In genomic region chr4:15654556-15655222, GRCh38 we compare ENCODE assay signal across 8 cellular contexts. TPM values are rescaled to one million over a fixed set of nuclear protein-coding genes. Genes with fewer than 3 reads are reported as not detected.
DNase-seq lines count a peak whose midpoint lies in the region; ATAC-seq and TF ChIP-seq lines count a peak whose summit lies in the region.

No MANE protein-coding gene starts in this region.

- intact Hi-C loops in adrenal gland (cut with DNase I) (loop anchor here in 1 of 2 donors (10.0 kb wide), 1 partner anchor 420 kb away; no protein-coding TSS in a partner anchor), sciatic nerve (cut with DNase I) (no loop called here)

- POLR2A ChIA-PET in RWPE1 (lab: Yijun Ruan, JAX; ENCODE audit: low non-redundant PET), result no interaction called here

- WGBS in adrenal gland, 4 donors, result 0 to 2% (median 1%) methylated on average over 15 to 68 of the region's 68 CpGs

- TF ChIP-seq POLR2A in adrenal gland (IDR thresholded peaks at IDR 0.05), result no peak

- no peaks in the 10 kb centered on the region for H3K27me3 ChIP-seq in adrenal gland

- no peaks in the 10 kb centered on the region for H3K36me3 ChIP-seq in adrenal gland (replicated peaks in 1 of 2)

- ATAC-seq in GM18909 (IDR thresholded peaks at IDR 0.05; ENCODE audit: poor library complexity, unreplicated experiment) (peak; percentile 56), HG03139 (IDR thresholded peaks at IDR 0.05; ENCODE audit: unreplicated experiment) (peak; percentile 45), sciatic nerve (peak; percentile 48)

- H3K4me3 ChIP-seq in adrenal gland (peak overlapping the region; percentile 58 to 93 (median 76)), iPS-11a (ENCODE audit: low read depth, low read length) (peak overlapping the region; percentile 71)

- DNase-seq in Ammon's horn (ENCODE audit: low spot score), result peak; percentile 62
- DNase-seq in RWPE1 (ENCODE audit: low spot score), result peak; percentile 31
- peak; percentile 39 to 76 (median 56) for DNase-seq in adrenal gland
- peak; percentile 70 for DNase-seq in sciatic nerve (ENCODE audit: low spot score)
- no peak for DNase-seq in AML-193 (lab: John Stamatoyannopoulos, UW)

- H3K4me1 ChIP-seq in adrenal gland (replicated peaks in 1 of 2), result peaks cover 40 to 63% of the 10 kb centered on the region in 2 donors

- peak overlapping the region; percentile 93 for H3K27ac ChIP-seq in RWPE1
- H3K27ac ChIP-seq in adrenal gland, result peak overlapping the region; percentile 99 to 100 (median 99)

- TF ChIP-seq CTCF in RWPE1 (conservative IDR thresholded peaks at IDR 0.05; ENCODE audit: low read depth) (no peak), adrenal gland (IDR thresholded peaks at IDR 0.05) (no peak)

- CTCF ChIA-PET in RWPE1 (lab: Yijun Ruan, JAX), result no interaction called here

- no peaks in the 10 kb centered on the region for H3K9me3 ChIP-seq in adrenal gland (replicated peaks in 1 of 3)

RNA-seq across cellular contexts. Expression of gene FBXL5, which starts 0.5 kb away (rescaled TPM):
- 100 to 1,000 TPM in 5 of 8 donors, 10 to 100 TPM in 3; 73.9 to 141 (median 113) TPM for total RNA-seq in adrenal gland
- 100 to 1,000 TPM in 1 of 3 donors, 10 to 100 TPM in 2; 42.8 to 159 (median 50.9) TPM for polyA plus RNA-seq in adrenal gland
- total RNA-seq in sciatic nerve, result 97.4 TPM

RNA-seq across cellular contexts. Expression of gene FAM200B, which starts 26.9 kb away (rescaled TPM):
- total RNA-seq in adrenal gland, result 10 to 100 TPM; 32.0 to 90.3 (median 61.4) TPM
- polyA plus RNA-seq in adrenal gland, result 10 to 100 TPM; 52.0 to 68.6 (median 68.6) TPM
- total RNA-seq in sciatic nerve, result 42.8 TPM

RNA-seq across cellular contexts. Expression of gene BST1, which starts 48.2 kb away (rescaled TPM):
- 10 to 100 TPM in 1 of 8 donors, 1 to 10 TPM in 7; 3.0 to 10.3 (median 5.1) TPM for total RNA-seq in adrenal gland
- polyA plus RNA-seq in adrenal gland, result 1 to 10 TPM; 2.3 to 3.2 (median 2.7) TPM
- total RNA-seq in sciatic nerve, result 9.1 TPM

Comparison
In these comparisons a context has a peak if more than half of its experiments do, and no peak if none do; other contexts are left out.
1. DNase-seq: peak in Ammon's horn (single experiment), RWPE1 (single experiment), adrenal gland (7 of 7) and sciatic nerve (single experiment); none in AML-193 (0 of 2).
2. Peak in every context shown above with its lines, with median percentiles within 50 percentile points of each other: ATAC-seq.